Comparison of ENCODE assay signal across 8 cellular contexts in genomic region chr13:36432106-36432544, GRCh38. TPM values are rescaled to one million over a fixed set of nuclear protein-coding genes. Genes with fewer than 3 reads are reported as not detected.
DNase-seq lines count a peak whose midpoint lies in the region; ATAC-seq and TF ChIP-seq lines count a peak whose summit lies in the region.

CCNA1 (plus strand) TSS chr13:36432495; CDS start chr13:36433057, 562 bp downstream.

- H3K4me3 Mint-ChIP-seq in CD14-positive monocyte = peak within 1 kb of the TSS; percentile 75 to 92
- H3K4me3 Mint-ChIP-seq in MCF 10A (ENCODE audit: unreplicated experiment) = peak within 1 kb of the TSS; percentile 65
- H3K4me3 Mint-ChIP-seq in stimulated activated naive CD8-positive, alpha-beta T cell treated with anti-CD3 and anti-CD28 coated beads, Interleukin-15, amount 100 ng/mL, for 72 hours = peak within 1 kb of the TSS; percentile 66 to 80

- no peak for TF ChIP-seq CTCF in CD14-positive monocyte (IDR thresholded peaks at IDR 0.05)
- TF ChIP-seq CTCF in MCF 10A (IDR thresholded peaks at IDR 0.05; ENCODE audit: unreplicated experiment) = no peak

- H3K36me3 Mint-ChIP-seq in CD14-positive monocyte (peaks cover 2 to 6% of the 10 kb centered on the region in 2 donors), MCF 10A (ENCODE audit: insufficient read depth, unreplicated experiment) (no peaks in the 10 kb centered on the region)

- H3K27ac Mint-ChIP-seq in CD14-positive monocyte (no peak within 1 kb of the TSS), MCF 10A (ENCODE audit: low read depth, unreplicated experiment) (no peak within 1 kb of the TSS)
- no peak within 1 kb of the TSS for H3K27ac Mint-ChIP-seq in stimulated activated naive CD8-positive, alpha-beta T cell treated with anti-CD3 and anti-CD28 coated beads, Interleukin-15, amount 100 ng/mL, for 72 hours

- DNase-seq in CD14-positive monocyte (ENCODE audit: low spot score) (no peak), NCI-H82 treated with DMSO at 0.1 percent for 48 hours (lab: John Stamatoyannopoulos, UW; ENCODE audit: unreplicated experiment) (peak; percentile 7), MCF 10A (ENCODE audit: unreplicated experiment) (peak; percentile 80), islet precursor cell (peak; percentile 75), NCI-H1694 treated with DMSO at 0.1 percent for 48 hours (lab: John Stamatoyannopoulos, UW) (no peak)
- DNase-seq in stimulated activated naive CD8-positive, alpha-beta T cell treated with anti-CD3 and anti-CD28 coated beads, Interleukin-15, amount 100 ng/mL, for 72 hours = peak in 1 of 2 donors; percentile 20
- no peak for DNase-seq in stimulated activated CD4-positive, alpha-beta T cell treated with anti-CD3 and anti-CD28 coated beads, Interleukin-4, amount 100 ng/mL, for 4 hours

- intact Hi-C loops in CD14-positive monocyte (cut with micrococcal nuclease) = no loop called here
- intact Hi-C loops in MCF 10A (cut with micrococcal nuclease) = no loop called here

- H3K4me1 Mint-ChIP-seq in CD14-positive monocyte (peaks cover 30% of the 10 kb centered on the region), MCF 10A (ENCODE audit: insufficient read depth, unreplicated experiment) (peaks cover 18% of the 10 kb centered on the region)
- H3K4me1 Mint-ChIP-seq in stimulated activated naive CD8-positive, alpha-beta T cell treated with anti-CD3 and anti-CD28 coated beads, Interleukin-15, amount 100 ng/mL, for 72 hours = peaks cover 25% of the 10 kb centered on the region

- no TSS peak for BruUV-seq in MCF 10A (replicated peaks; lab: Mats Ljungman, UMichigan)

- ATAC-seq in GM21723 (IDR thresholded peaks at IDR 0.05; ENCODE audit: unreplicated experiment) = peak; percentile 56
- peak; percentile 71 for ATAC-seq in stimulated activated naive CD8-positive, alpha-beta T cell treated with anti-CD3 and anti-CD28 coated beads, Interleukin-15, amount 100 ng/mL, for 72 hours

- POLR2A ChIA-PET in MCF 10A (lab: Yijun Ruan, JAX) = no interaction called here

- H3K27me3 Mint-ChIP-seq in CD14-positive monocyte (ENCODE audit: low read depth in 3 of 3) = peaks cover 38 to 56% (median 39%) of the 10 kb centered on the region in 3 donors
- no peaks in the 10 kb centered on the region for H3K27me3 Mint-ChIP-seq in MCF 10A (ENCODE audit: insufficient read depth, unreplicated experiment)
- peaks cover 85% of the 10 kb centered on the region for H3K27me3 Mint-ChIP-seq in stimulated activated naive CD8-positive, alpha-beta T cell treated with anti-CD3 and anti-CD28 coated beads, Interleukin-15, amount 100 ng/mL, for 72 hours

- H3K9me3 Mint-ChIP-seq in CD14-positive monocyte = peaks cover 0 to 12% (median 4%) of the 10 kb centered on the region in 7 donors
- H3K9me3 Mint-ChIP-seq in MCF 10A (ENCODE audit: unreplicated experiment) = no peaks in the 10 kb centered on the region
- H3K9me3 Mint-ChIP-seq in stimulated activated naive CD8-positive, alpha-beta T cell treated with anti-CD3 and anti-CD28 coated beads, Interleukin-15, amount 100 ng/mL, for 72 hours = no peaks in the 10 kb centered on the region

- CTCF ChIA-PET in MCF 10A (lab: Yijun Ruan, JAX) = no interaction called here

RNA-seq across cellular contexts. Expression of gene CCNA1, which starts in this region (rescaled TPM):
- not detected for polyA plus RNA-seq in CD14-positive monocyte
- 36.5 and 45.0 TPM in 2 replicates for total RNA-seq in MCF 10A (2022)

Comparison
In these comparisons a context has a peak if more than half of its experiments do, and no peak if none do; other contexts are left out.
1. DNase-seq: peak in NCI-H82 treated with DMSO at 0.1 percent for 48 hours (single experiment), MCF 10A (single experiment) and islet precursor cell (single experiment); none in CD14-positive monocyte (single experiment), NCI-H1694 treated with DMSO at 0.1 percent for 48 hours (single experiment) and stimulated activated CD4-positive, alpha-beta T cell treated with anti-CD3 and anti-CD28 coated beads, Interleukin-4, amount 100 ng/mL, for 4 hours (0 of 2).
2. Peak in every context shown above with its lines, with median percentiles within 50 percentile points of each other: H3K4me3 Mint-ChIP-seq.